In the genomic region with DNA sequence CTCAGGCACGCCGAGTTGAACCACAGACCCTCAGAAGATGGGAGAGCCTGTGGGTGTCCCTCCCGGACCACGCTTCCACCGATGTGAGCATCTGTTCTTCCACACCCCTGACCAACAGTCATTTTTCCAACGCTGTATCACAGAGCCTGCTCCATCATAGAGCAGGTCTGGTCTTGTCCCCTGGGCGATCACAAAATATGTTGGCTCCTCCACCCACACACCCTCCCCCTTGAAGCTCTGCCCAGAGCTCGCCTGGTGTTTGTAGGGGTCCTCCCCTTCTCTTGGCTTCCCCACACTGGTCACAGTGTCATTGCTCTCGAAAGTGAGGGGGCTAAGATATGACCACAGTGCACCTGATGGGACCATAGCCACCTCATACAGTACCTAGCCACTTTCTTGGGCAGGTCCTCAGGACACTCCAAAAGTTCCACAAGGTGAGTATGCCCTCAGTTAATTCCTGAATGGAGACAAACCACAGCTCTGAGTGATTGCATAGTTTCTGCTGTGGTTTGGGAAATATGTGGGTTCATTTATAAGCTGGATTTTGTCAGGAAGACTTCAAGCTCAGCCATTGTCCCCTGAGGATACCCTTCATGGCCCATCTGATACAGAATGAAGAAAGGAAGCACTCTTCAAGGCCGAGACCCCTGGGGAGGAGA, we compare ENCODE assay signal across 26 cellular contexts.
"Had no signal": no experiment of that assay in that cellular context is flagged by ENCODE, and none has a peak within 500 bp of the region (broad histone marks: within the 10 kb centered on the region; RNA-seq: fewer than 3 reads in every experiment).

No MANE protein-coding gene starts in this region.

- H3K27me3 ChIP-seq: brain microvascular endothelial cell, gastroesophageal sphincter, sigmoid colon, tibial artery had no signal

- H3K9me3 ChIP-seq: esophagus squamous epithelium, gastroesophageal sphincter, sigmoid colon, tibial artery had no signal

- H3K27me3 Mint-ChIP-seq: memory B cell had no signal

- H3K36me3 ChIP-seq: brain microvascular endothelial cell, esophagus squamous epithelium, gastroesophageal sphincter, sigmoid colon, tibial artery had no signal

- ATAC-seq: activated CD8-positive, alpha-beta memory T cell treated with anti-CD3 and anti-CD28 coated beads, Interleukin-2, amount 10 ng/mL, durations not matched to agents 7 days and 5 days; activated CD8-positive, alpha-beta T cell treated with anti-CD3 and anti-CD28 coated beads for 36 hours; activated naive CD8-positive, alpha-beta T cell treated with anti-CD3 and anti-CD28 coated beads, Interleukin-2, amount 50 U/mL, for 24 hours; gastroesophageal sphincter; left cardiac atrium had no signal

- H3K4me3 ChIP-seq: esophagus squamous epithelium, gastroesophageal sphincter, sigmoid colon, tibial artery had no signal

- H3K9me3 Mint-ChIP-seq: activated CD4-positive, alpha-beta T cell treated with anti-CD3 and anti-CD28 coated beads, Interleukin-2, amount 10 ng/mL, durations not matched to agents 24 days and 14 days; activated CD8-positive, alpha-beta T cell treated with anti-CD3 and anti-CD28 coated beads for 36 hours; activated naive CD8-positive, alpha-beta T cell treated with anti-CD3 and anti-CD28 coated beads, Interleukin-2, amount 50 U/mL, for 24 hours; central memory CD8-positive, alpha-beta T cell; memory B cell; nephron progenitor cell had no signal

- DNase-seq: activated CD8-positive, alpha-beta memory T cell treated with anti-CD3 and anti-CD28 coated beads, Interleukin-2, amount 10 ng/mL, durations not matched to agents 7 days and 5 days; activated CD8-positive, alpha-beta T cell treated with anti-CD3 and anti-CD28 coated beads for 36 hours; activated gamma-delta T cell; activated naive CD4-positive, alpha-beta T cell treated with anti-CD3 and anti-CD28 coated beads, Interleukin-2, amount 50 U/mL, for 16 hours; activated naive CD8-positive, alpha-beta T cell treated with anti-CD3 and anti-CD28 coated beads, Interleukin-2, amount 50 U/mL, for 24 hours; activated T-cell treated with anti-CD3 and anti-CD28 coated beads for 4 hours; anterior cingulate cortex; brain microvascular endothelial cell; effector memory CD4-positive, alpha-beta T cell; esophagus squamous epithelium; head of caudate nucleus; left cardiac atrium; nephron progenitor cell; retina; sigmoid colon; stimulated activated CD4-positive, alpha-beta T cell treated with anti-CD3 and anti-CD28 coated beads, Interleukin-2, amount 100 ng/mL, for 48 hours; stimulated activated naive CD4-positive, alpha-beta T cell treated with Interleukin-2 at 50 U/mL for 16 hours; substantia nigra; T-helper 2 cell; tibial artery had no signal

- H3K4me1 Mint-ChIP-seq: memory B cell had no signal

- H3K27ac Mint-ChIP-seq: activated CD4-positive, alpha-beta T cell treated with anti-CD3 and anti-CD28 coated beads, Interleukin-2, amount 10 ng/mL, durations not matched to agents 24 days and 14 days; activated CD8-positive, alpha-beta memory T cell treated with anti-CD3 and anti-CD28 coated beads, Interleukin-2, amount 10 ng/mL, durations not matched to agents 7 days and 5 days; activated CD8-positive, alpha-beta T cell treated with anti-CD3 and anti-CD28 coated beads for 36 hours; activated naive CD8-positive, alpha-beta T cell treated with anti-CD3 and anti-CD28 coated beads, Interleukin-2, amount 50 U/mL, for 24 hours; memory B cell; nephron progenitor cell had no signal

- FAIRE-seq: colon, islet of Langerhans had no signal

- H3K4me3 Mint-ChIP-seq: activated CD4-positive, alpha-beta T cell treated with anti-CD3 and anti-CD28 coated beads, Interleukin-2, amount 10 ng/mL, durations not matched to agents 24 days and 14 days; activated CD8-positive, alpha-beta memory T cell treated with anti-CD3 and anti-CD28 coated beads, Interleukin-2, amount 10 ng/mL, durations not matched to agents 7 days and 5 days; activated CD8-positive, alpha-beta T cell treated with anti-CD3 and anti-CD28 coated beads for 36 hours; activated naive CD8-positive, alpha-beta T cell treated with anti-CD3 and anti-CD28 coated beads, Interleukin-2, amount 50 U/mL, for 24 hours; central memory CD8-positive, alpha-beta T cell; memory B cell; nephron progenitor cell had no signal

- H3K36me3 Mint-ChIP-seq: memory B cell had no signal

- H3K27ac ChIP-seq: brain microvascular endothelial cell, esophagus squamous epithelium, gastroesophageal sphincter, sigmoid colon, tibial artery had no signal
